10 cellular contexts compared by ENCODE assay signal in genomic region chr12:117998719-117999118, GRCh38. TPM values are rescaled to one million over a fixed set of nuclear protein-coding genes. Genes with fewer than 3 reads are reported as not detected.
"Had no signal": no experiment of that assay in that cellular context is flagged by ENCODE, and none has a peak within 500 bp of the region (broad histone marks: within the 10 kb centered on the region; RNA-seq: fewer than 3 reads in every experiment).

No MANE protein-coding gene starts in this region.

- H3K4me2 ChIP-seq: GM23338 had no signal

- H2AFZ ChIP-seq: GM23338 had no signal

- FAIRE-seq: H1, H54, HepG2 had no signal

- ATAC-seq: GM23338, HepG2 had no signal

- H3K4me3 ChIP-seq: GM23338 had no signal

- H3K27ac ChIP-seq: HL-60 had no signal

- DNase-seq: H9, HCEC 1CT, KG1 had no signal

RNA-seq across cellular contexts. Expression of gene KSR2, which starts 29.9 kb away (rescaled TPM):
- total RNA-seq: HT1080 had no signal
- polyA plus RNA-seq: HepG2, IgD-negative memory B cell had no signal
